ENCODE assay signal across 2 cellular contexts in genomic region chr17:68513932-68514331, GRCh38.
TF ChIP-seq lines count a peak whose summit lies in the region.

No MANE protein-coding gene starts in this region.

TF ChIP-seq in SK-N-SH, 30 proteins besides CTCF, POLR2A, EP300 and RAD21 (continued from another document):
- TF ChIP-seq, protein P1, sequence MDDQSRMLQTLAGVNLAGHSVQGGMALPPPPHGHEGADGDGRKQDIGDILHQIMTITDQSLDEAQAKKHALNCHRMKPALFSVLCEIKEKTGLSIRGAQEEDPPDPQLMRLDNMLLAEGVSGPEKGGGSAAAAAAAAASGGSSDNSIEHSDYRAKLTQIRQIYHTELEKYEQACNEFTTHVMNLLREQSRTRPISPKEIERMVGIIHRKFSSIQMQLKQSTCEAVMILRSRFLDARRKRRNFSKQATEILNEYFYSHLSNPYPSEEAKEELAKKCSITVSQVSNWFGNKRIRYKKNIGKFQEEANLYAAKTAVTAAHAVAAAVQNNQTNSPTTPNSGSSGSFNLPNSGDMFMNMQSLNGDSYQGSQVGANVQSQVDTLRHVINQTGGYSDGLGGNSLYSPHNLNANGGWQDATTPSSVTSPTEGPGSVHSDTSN (IDR thresholded peaks at IDR 0.05) = no peak
- TF ChIP-seq TAF1 (IDR thresholded peaks at IDR 0.05; ENCODE audit: borderline replicate concordance, low read depth, low read length) (no peak), ELF1 (IDR thresholded peaks at IDR 0.05) (no peak), POLR2AphosphoS5 (IDR thresholded peaks at IDR 0.05; ENCODE audit: low read depth, low read length) (no peak), CHD2 (IDR thresholded peaks at IDR 0.05; ENCODE audit: low read length, partially characterized antibody) (no peak), NFIC (IDR thresholded peaks at IDR 0.05; ENCODE audit: borderline replicate concordance) (no peak), USF2 (IDR thresholded peaks at IDR 0.05; ENCODE audit: borderline replicate concordance, low read depth, low read length) (no peak), FOSL2 (IDR thresholded peaks at IDR 0.05; ENCODE audit: borderline replicate concordance, low read depth) (no peak), GABPA (IDR thresholded peaks at IDR 0.05; ENCODE audit: low read depth) (no peak), FOXM1 (IDR thresholded peaks at IDR 0.05; ENCODE audit: low read depth) (no peak), SIN3A (IDR thresholded peaks at IDR 0.05; ENCODE audit: borderline replicate concordance, low read depth, low read length) (no peak), JUND (IDR thresholded peaks at IDR 0.05) (no peak)
- TF ChIP-seq, protein P2, sequence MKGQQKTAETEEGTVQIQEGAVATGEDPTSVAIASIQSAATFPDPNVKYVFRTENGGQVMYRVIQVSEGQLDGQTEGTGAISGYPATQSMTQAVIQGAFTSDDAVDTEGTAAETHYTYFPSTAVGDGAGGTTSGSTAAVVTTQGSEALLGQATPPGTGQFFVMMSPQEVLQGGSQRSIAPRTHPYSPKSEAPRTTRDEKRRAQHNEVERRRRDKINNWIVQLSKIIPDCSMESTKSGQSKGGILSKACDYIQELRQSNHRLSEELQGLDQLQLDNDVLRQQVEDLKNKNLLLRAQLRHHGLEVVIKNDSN (IDR thresholded peaks at IDR 0.05; ENCODE audit: borderline replicate concordance, low read depth) = no peak
- TF ChIP-seq, protein P3, sequence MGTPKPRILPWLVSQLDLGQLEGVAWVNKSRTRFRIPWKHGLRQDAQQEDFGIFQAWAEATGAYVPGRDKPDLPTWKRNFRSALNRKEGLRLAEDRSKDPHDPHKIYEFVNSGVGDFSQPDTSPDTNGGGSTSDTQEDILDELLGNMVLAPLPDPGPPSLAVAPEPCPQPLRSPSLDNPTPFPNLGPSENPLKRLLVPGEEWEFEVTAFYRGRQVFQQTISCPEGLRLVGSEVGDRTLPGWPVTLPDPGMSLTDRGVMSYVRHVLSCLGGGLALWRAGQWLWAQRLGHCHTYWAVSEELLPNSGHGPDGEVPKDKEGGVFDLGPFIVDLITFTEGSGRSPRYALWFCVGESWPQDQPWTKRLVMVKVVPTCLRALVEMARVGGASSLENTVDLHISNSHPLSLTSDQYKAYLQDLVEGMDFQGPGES (IDR thresholded peaks at IDR 0.05; ENCODE audit: low read depth, low read length) = no peak

TF ChIP-seq in SK-N-SH treated with all-trans-retinoic acid at 6 μM for 48 hours, 23 proteins besides CTCF, POLR2A, EP300 and RAD21 (continued from another document):
- no peak for TF ChIP-seq BACH2 (CRISPR knock-in tag; IDR thresholded peaks at IDR 0.05; ENCODE audit: borderline replicate concordance)
